Comparison of ENCODE assay signal across 19 cellular contexts in the genomic region with DNA sequence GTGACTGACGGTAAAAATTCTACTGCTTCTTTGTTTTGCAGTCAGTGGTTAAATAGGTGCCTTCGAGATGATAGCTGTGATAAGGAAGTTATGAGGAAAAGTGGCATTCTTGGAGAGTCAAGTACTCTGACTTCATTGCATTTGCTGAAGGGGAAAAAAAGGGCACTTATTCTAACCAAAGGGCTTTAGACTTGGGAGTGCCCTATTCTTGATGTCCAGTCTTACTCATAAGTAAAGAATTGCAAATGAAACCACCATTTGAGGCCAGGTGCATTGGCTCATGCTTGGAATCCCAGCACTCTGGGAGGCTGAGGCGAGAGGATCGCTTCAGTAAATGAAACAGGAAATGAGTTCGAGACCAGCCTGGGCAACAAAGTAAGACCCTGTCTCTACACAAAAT. TPM values are rescaled to one million over a fixed set of nuclear protein-coding genes. Genes with fewer than 3 reads are reported as not detected.
A peak's percentile ranks its signal among the peaks of the same experiment; 100 is the strongest.
DNase-seq lines count a peak whose midpoint lies in the region; ATAC-seq and TF ChIP-seq lines count a peak whose summit lies in the region.
"Had no signal": no experiment of that assay in that cellular context is flagged by ENCODE, and none has a peak within 500 bp of the region (broad histone marks: within the 10 kb centered on the region; RNA-seq: fewer than 3 reads in every experiment).

No MANE protein-coding gene starts in this region.

- H3K4me1 Mint-ChIP-seq in Calu3 (ENCODE audit: low read depth, unreplicated experiment): peaks cover 11% of the 10 kb centered on the region

- no peaks in the 10 kb centered on the region for H3K9me3 Mint-ChIP-seq in Calu3 (ENCODE audit: low read depth, unreplicated experiment)
- H3K9me3 Mint-ChIP-seq: T-helper 1 cell treated with Interleukin-12 subunit alpha and Interleukin-12 subunit beta and Interleukin-4 antibody, amounts not matched to agents 30 μg/mL and 1 μg/mL, for 36 hours had no signal

- no peak overlapping the region for H2AFZ ChIP-seq in IMR-90 (replicated peaks; ENCODE audit: low read length, poor library complexity)
- no peak overlapping the region for H2AFZ ChIP-seq in mesenchymal stem cell (ENCODE audit: low read depth, low read length)

- no peak overlapping the region for H3K18ac ChIP-seq in IMR-90 (ENCODE audit: low read depth, low read length)
- no peak overlapping the region for H3K18ac ChIP-seq in mesenchymal stem cell (ENCODE audit: low read depth in 1 of 2, low read length in 2 of 2)

- peak overlapping the region; percentile 60 for H3K27ac Mint-ChIP-seq in Calu3 (ENCODE audit: unreplicated experiment)
- H3K27ac Mint-ChIP-seq: progenitor cell of endocrine pancreas; T-helper 1 cell treated with Interleukin-12 subunit alpha and Interleukin-12 subunit beta and Interleukin-4 antibody, amounts not matched to agents 30 μg/mL and 1 μg/mL, for 36 hours had no signal

- DNase-seq in Calu3 (peak; percentile 49), IMR-90 (peak; percentile 71), astrocyte of the spinal cord (ENCODE audit: low read depth, low spot score) (peak; percentile 66), mesenchymal stem cell (peak; percentile 46), CD1c-positive myeloid dendritic cell (ENCODE audit: extremely low spot score) (no peak)
- DNase-seq: activated CD4-positive, CD25-positive, alpha-beta regulatory T cell; activated effector memory CD4-positive, alpha-beta T cell treated with Interleukin-2 at 50 U/mL for 16 hours; left cardiac atrium; MG63; NCI-H2107; NCI-H774; stimulated activated naive CD8-positive, alpha-beta T cell treated with anti-CD3 and anti-CD28 coated beads, Interleukin-15, Interleukin-2, amounts not matched to agents 100 U/mL and 50 U/mL, for 24 hours had no signal

- H3K36me3 Mint-ChIP-seq in Calu3 (ENCODE audit: insufficient read depth, unreplicated experiment): peaks cover 37% of the 10 kb centered on the region

- ATAC-seq in IMR-90 (ENCODE audit: low read depth): no peak
- ATAC-seq in HG02798 (IDR thresholded peaks at IDR 0.05; ENCODE audit: poor library complexity, unreplicated experiment): no peak
- no peak for ATAC-seq in GM18907 (IDR thresholded peaks at IDR 0.05; ENCODE audit: unreplicated experiment)
- no peak for ATAC-seq in HG03354 (IDR thresholded peaks at IDR 0.05; ENCODE audit: poor library complexity, severe bottlenecking, unreplicated experiment)
- ATAC-seq: left cardiac atrium; stimulated activated naive CD8-positive, alpha-beta T cell treated with anti-CD3 and anti-CD28 coated beads, Interleukin-15, Interleukin-2, amounts not matched to agents 100 U/mL and 50 U/mL, for 24 hours had no signal

- no peak overlapping the region for H3K4ac ChIP-seq in IMR-90 (ENCODE audit: low read depth, low read length)
- H3K4ac ChIP-seq in mesenchymal stem cell (ENCODE audit: low read depth in 1 of 2, low read length in 2 of 2): no peak overlapping the region

- no peak overlapping the region for H4K8ac ChIP-seq in IMR-90 (ENCODE audit: low read depth in 2 of 2, low read length in 2 of 2)
- H4K8ac ChIP-seq in mesenchymal stem cell (ENCODE audit: low read length): no peak overlapping the region

- peaks cover 29% of the 10 kb centered on the region for H3K36me3 ChIP-seq in IMR-90 (ENCODE audit: control insufficient read depth, insufficient read depth, low read length)
- peaks cover 40 to 68% of the 10 kb centered on the region in 2 experiments for H3K36me3 ChIP-seq in mesenchymal stem cell (ENCODE audit: control insufficient read depth in 1 of 2, insufficient read depth in 2 of 2, low read depth in 1 of 2, low read length in 2 of 2)

- no peak overlapping the region for H3K4me2 ChIP-seq in IMR-90 (ENCODE audit: low read depth, low read length)
- no peak overlapping the region for H3K4me2 ChIP-seq in mesenchymal stem cell (ENCODE audit: low read length, poor library complexity, severe bottlenecking)

- TF ChIP-seq RAD21 in IMR-90 (IDR thresholded peaks at IDR 0.05; ENCODE audit: low read length): no peak

- H3K23ac ChIP-seq in IMR-90 (ENCODE audit: low read depth, low read length) (no peak overlapping the region), mesenchymal stem cell (ENCODE audit: low read length in 2 of 2) (no peak overlapping the region)

- H2BK15ac ChIP-seq in IMR-90 (ENCODE audit: low read depth, low read length) (no peak overlapping the region), mesenchymal stem cell (ENCODE audit: low read depth, poor library complexity, severe bottlenecking) (no peak overlapping the region)

- no peak overlapping the region for H3K4me3 ChIP-seq in IMR-90 (ENCODE audit: insufficient read depth, low read depth, low read length)
- H3K4me3 ChIP-seq in astrocyte of the spinal cord (ENCODE audit: low read depth, low read length): no peak overlapping the region
- H3K4me3 ChIP-seq in mesenchymal stem cell (ENCODE audit: insufficient read depth in 1 of 2, low read depth in 1 of 2, low read length in 2 of 2): no peak overlapping the region
- H3K4me3 ChIP-seq: MG63, vagina had no signal

- H3K27ac ChIP-seq in IMR-90 (ENCODE audit: insufficient read depth, low read length) (no peak overlapping the region), mesenchymal stem cell (ENCODE audit: low read length, poor library complexity, severe bottlenecking) (peak overlapping the region; percentile 31)
- H3K27ac ChIP-seq: HL-60, vagina had no signal

- in situ Hi-C loops in IMR-90 (cut with MboI; ENCODE audit: low sequenced_read_pairs): no loop called here
- in situ Hi-C loops in astrocyte of the spinal cord (cut with HindIII; ENCODE audit: low sequenced_read_pairs): no loop called here

- dilution Hi-C loops in IMR-90 (cut with HindIII; ENCODE audit: low sequenced_read_pairs, unreplicated experiment): no loop called here

- H2BK12ac ChIP-seq in mesenchymal stem cell (ENCODE audit: low read length in 2 of 2): no peak overlapping the region

- H3K9ac ChIP-seq in IMR-90 (ENCODE audit: low read depth, low read length): no peak overlapping the region
- no peak overlapping the region for H3K9ac ChIP-seq in mesenchymal stem cell (ENCODE audit: low read length)

- H2AK5ac ChIP-seq in IMR-90 (ENCODE audit: low read depth, low read length): no peak overlapping the region
- no peak overlapping the region for H2AK5ac ChIP-seq in mesenchymal stem cell (ENCODE audit: low read length, severe bottlenecking)

- H3K4me3 Mint-ChIP-seq in Calu3 (ENCODE audit: low read depth, unreplicated experiment): no peak overlapping the region
- H3K4me3 Mint-ChIP-seq: T-helper 1 cell treated with Interleukin-12 subunit alpha and Interleukin-12 subunit beta and Interleukin-4 antibody, amounts not matched to agents 30 μg/mL and 1 μg/mL, for 36 hours had no signal

- POLR2A ChIA-PET in IMR-90 (lab: Charles Lee; ENCODE audit: unreplicated experiment): no interaction called here

- H3K14ac ChIP-seq in IMR-90 (replicated peaks; ENCODE audit: low read depth, low read length) (no peak overlapping the region), mesenchymal stem cell (ENCODE audit: low read length in 2 of 2) (no peak overlapping the region)

- no peak for TF ChIP-seq CTCF in Calu3 (IDR thresholded peaks at IDR 0.05; ENCODE audit: unreplicated experiment)
- no peak for TF ChIP-seq CTCF in IMR-90 (conservative IDR thresholded peaks at IDR 0.05; ENCODE audit: low read depth, low read length)
- no peak for TF ChIP-seq CTCF in astrocyte of the spinal cord (IDR thresholded peaks at IDR 0.05; ENCODE audit: low read depth, low read length)

- intact Hi-C loops in Calu3 (cut with micrococcal nuclease; ENCODE audit: unreplicated experiment) (no loop called here), IMR-90 (cut with micrococcal nuclease) (no loop called here)

- BruUV-seq in Calu3 (replicated peaks; lab: Mats Ljungman, UMichigan) (no TSS peak), IMR-90 (replicated peaks; lab: Mats Ljungman, UMichigan) (no TSS peak)

- no peaks in the 10 kb centered on the region for H3K9me3 ChIP-seq in IMR-90 (ENCODE audit: control insufficient read depth, insufficient read depth, low read length)
- no peaks in the 10 kb centered on the region for H3K9me3 ChIP-seq in mesenchymal stem cell (ENCODE audit: control insufficient read depth, low read length)
- H3K9me3 ChIP-seq: MG63, vagina had no signal

- H2BK120ac ChIP-seq in IMR-90 (ENCODE audit: low read depth, low read length) (no peak overlapping the region), mesenchymal stem cell (ENCODE audit: low read depth, low read length) (no peak overlapping the region)

- no peak overlapping the region for H2BK20ac ChIP-seq in IMR-90 (ENCODE audit: low read depth, low read length)

- H2AK9ac ChIP-seq in IMR-90 (replicated peaks; ENCODE audit: low read depth, low read length, poor library complexity): no peak overlapping the region

- H3K9me1 ChIP-seq in IMR-90 (ENCODE audit: insufficient read depth, low read length): peaks cover 21% of the 10 kb centered on the region

- H4K91ac ChIP-seq in IMR-90 (ENCODE audit: insufficient read depth, low read depth, low read length) (no peak overlapping the region), mesenchymal stem cell (ENCODE audit: low read length) (no peak overlapping the region)

- H3K27me3 Mint-ChIP-seq in Calu3 (ENCODE audit: unreplicated experiment): no peaks in the 10 kb centered on the region
- H3K27me3 Mint-ChIP-seq: progenitor cell of endocrine pancreas had no signal

- CTCF ChIA-PET in Calu3 (lab: Charles Lee) (no interaction called here), IMR-90 (lab: Yijun Ruan, JAX) (no interaction called here)

- H2BK5ac ChIP-seq in IMR-90 (ENCODE audit: low read depth, low read length, poor library complexity, severe bottlenecking): no peak overlapping the region
- no peak overlapping the region for H2BK5ac ChIP-seq in mesenchymal stem cell (ENCODE audit: low read depth, low read length, poor library complexity, severe bottlenecking)

- no peak overlapping the region for H4K5ac ChIP-seq in IMR-90 (ENCODE audit: low read depth, low read length)

- H3K27me3 ChIP-seq in IMR-90 (ENCODE audit: control insufficient read depth, insufficient read depth, low read length): no peaks in the 10 kb centered on the region
- no peaks in the 10 kb centered on the region for H3K27me3 ChIP-seq in mesenchymal stem cell (ENCODE audit: control insufficient read depth in 1 of 2, insufficient read depth in 1 of 2, low read length in 2 of 2)
- H3K27me3 ChIP-seq: MG63, vagina had no signal

- H3K79me1 ChIP-seq in IMR-90 (ENCODE audit: low read depth in 1 of 2, low read length in 2 of 2): peaks cover 6 to 55% of the 10 kb centered on the region in 2 experiments; a peak in 3 of 4 replicates
- peaks cover 13% of the 10 kb centered on the region for H3K79me1 ChIP-seq in mesenchymal stem cell (replicated peaks; ENCODE audit: low read length, poor library complexity, severe bottlenecking)

- 94% methylated on average over 3 of the region's 5 CpGs; no CpG with 5 or more reads in 1 of the 2 experiments for WGBS in IMR-90 (ENCODE audit: extremely low coverage in 2 of 2, insufficient read length in 1 of 2), 2 experiments
- WGBS in mesenchymal stem cell: 59% methylated on average over 5 of the region's 5 CpGs

- H3K4me1 ChIP-seq in IMR-90 (ENCODE audit: control insufficient read depth, insufficient read depth, low read length): peaks cover 16% of the 10 kb centered on the region
- peaks cover 6% of the 10 kb centered on the region for H3K4me1 ChIP-seq in mesenchymal stem cell (ENCODE audit: control insufficient read depth, insufficient read depth, low read depth, low read length)
- H3K4me1 ChIP-seq: vagina had no signal

- TF ChIP-seq POLR2A in IMR-90 (IDR thresholded peaks at IDR 0.05; ENCODE audit: low read depth, low read length): no peak

- H3K56ac ChIP-seq in IMR-90 (ENCODE audit: extremely low read depth, insufficient read depth, low read length): no peak overlapping the region

- H4K20me1 ChIP-seq in IMR-90 (ENCODE audit: insufficient read depth, low read length): peaks cover 28% of the 10 kb centered on the region; the same call in 1 of the 2 replicates

RNA-seq across cellular contexts. Expression of a gene that starts 40.3 kb away (rescaled TPM):
- total RNA-seq in Calu3 (2022): 17.8 and 24.0 TPM in 2 replicates
- total RNA-seq in IMR-90 (2012; rRNA removed): 17.2 and 23.6 TPM in 2 replicates
- 9.6 and 10.3 TPM in 2 replicates for polyA plus RNA-seq in IMR-90 (2012; rRNA removed)
- polyA plus RNA-seq in IMR-90 (2012; cell fraction: cytosol; rRNA removed): 4.2 and 9.8 TPM in 2 replicates
- polyA plus RNA-seq in IMR-90 (2012; cell fraction: nucleus; rRNA removed; ENCODE audit: low replicate concordance): 3.1 and 9.2 TPM in 2 replicates
- 12.9 TPM for polyA plus RNA-seq in mesenchymal stem cell (2013, experiment 1 of 2)
- polyA plus RNA-seq in mesenchymal stem cell (2013, experiment 2 of 2): 13.5 TPM

RNA-seq across cellular contexts. Expression of a gene that starts 40.4 kb away (rescaled TPM):
- 38.1 and 50.8 TPM in 2 replicates for total RNA-seq in Calu3 (2022)
- total RNA-seq in IMR-90 (2012; rRNA removed): 12.4 and 13.3 TPM in 2 replicates
- polyA plus RNA-seq in IMR-90 (2012; rRNA removed): 20.7 and 21.0 TPM in 2 replicates
- polyA plus RNA-seq in IMR-90 (2012; cell fraction: cytosol; rRNA removed): 7.5 and 12.1 TPM in 2 replicates
- 55.8 and 93.4 TPM in 2 replicates for polyA plus RNA-seq in IMR-90 (2012; cell fraction: nucleus; rRNA removed; ENCODE audit: low replicate concordance)
- 8.6 TPM for polyA plus RNA-seq in mesenchymal stem cell (2013, experiment 1 of 2)
- 10.1 TPM for polyA plus RNA-seq in mesenchymal stem cell (2013, experiment 2 of 2)

RNA-seq across cellular contexts. Expression of a gene that starts 46.3 kb away (rescaled TPM):
- 109 and 123 TPM in 2 replicates for total RNA-seq in Calu3 (2022)
- 12.4 and 20.6 TPM in 2 replicates for total RNA-seq in IMR-90 (2012; rRNA removed)
- polyA plus RNA-seq in IMR-90 (2012; rRNA removed): 63.3 and 66.5 TPM in 2 replicates
- 21.7 and 52.9 TPM in 2 replicates for polyA plus RNA-seq in IMR-90 (2012; cell fraction: cytosol; rRNA removed)
- polyA plus RNA-seq in IMR-90 (2012; cell fraction: nucleus; rRNA removed; ENCODE audit: low replicate concordance): 171 and 246 TPM in 2 replicates
- polyA plus RNA-seq in mesenchymal stem cell (2013, experiment 1 of 2): 58.3 TPM
- polyA plus RNA-seq in mesenchymal stem cell (2013, experiment 2 of 2): 50.3 TPM
